ENCODE assay signal across 15 cellular contexts in genomic region chr17:57782642-57783337, GRCh38. TPM values are rescaled to one million over a fixed set of nuclear protein-coding genes. Genes with fewer than 3 reads are reported as not detected.
A peak's percentile ranks its signal among the peaks of the same experiment; 100 is the strongest.
DNase-seq lines count a peak whose midpoint lies in the region; FAIRE-seq and TF ChIP-seq lines count a peak whose summit lies in the region.
"Had no signal": no experiment of that assay in that cellular context is flagged by ENCODE, and none has a peak within 500 bp of the region (broad histone marks: within the 10 kb centered on the region; RNA-seq: fewer than 3 reads in every experiment).

No MANE protein-coding gene starts in this region.

- CTCF ChIA-PET in H1 (lab: Charles Lee; ENCODE audit: partially characterized antibody), result interaction anchor here (0.5 to 5.3 kb wide), 52 partner anchors 9 to 696 kb away, joined by 3 to 69 read pairs (median 6); partner anchors contain the start of gene CCDC182

- H3K14ac ChIP-seq in H1 (ENCODE audit: insufficient read length), result no peak overlapping the region

- no peaks in the 10 kb centered on the region for H3K79me2 ChIP-seq in H1 (ENCODE audit: control insufficient read depth in 1 of 2, insufficient read depth in 2 of 2, low read length in 2 of 2)

- H2BK120ac ChIP-seq in H1 (replicated peaks; ENCODE audit: low read depth, low read length), result no peak overlapping the region

- no peaks in the 10 kb centered on the region for H3K36me3 ChIP-seq in H1 (ENCODE audit: control insufficient read depth in 2 of 4, insufficient read depth in 4 of 4, low read length in 3 of 4)
- H3K36me3 ChIP-seq: vagina had no signal

- H3K27ac ChIP-seq in H1 (ENCODE audit: low read depth, low read length), result no peak overlapping the region
- H3K27ac ChIP-seq: vagina had no signal

- no peak overlapping the region for H4K8ac ChIP-seq in H1 (ENCODE audit: extremely low read depth, insufficient read depth, low read length)

- peaks cover 0 to 13% (median 7%) of the 10 kb centered on the region in 4 experiments; a peak in 6 of 7 replicates for H3K27me3 ChIP-seq in H1 (replicated peaks in 1 of 4; ENCODE audit: control insufficient read depth in 3 of 4, extremely low read depth in 1 of 4, insufficient read depth in 3 of 4, low read length in 3 of 4)
- H3K27me3 ChIP-seq: vagina had no signal

- no peak overlapping the region for H2AK5ac ChIP-seq in H1 (ENCODE audit: low read depth, low read length)

- TF ChIP-seq POLR2A in H1 (IDR thresholded peaks at IDR 0.05; ENCODE audit: control extremely low read depth in 1 of 2, low read depth in 2 of 2, low read length in 2 of 2), result no peak

- H2BK5ac ChIP-seq in H1 (ENCODE audit: low read depth, low read length), result no peak overlapping the region

- H2BK15ac ChIP-seq in H1 (ENCODE audit: low read length), result no peak overlapping the region

- H3K27me3 Mint-ChIP-seq in activated T-helper 1 cell treated with anti-CD3 and anti-CD28 coated beads, Interleukin-12 subunit alpha, Interleukin-12 subunit beta, Interleukin-2, Interleukin-4 antibody, amounts not matched to agents 30 ng/mL and 10 ng/mL and 1 ng/mL, durations not matched to agents 14 hours and 24 hours and 36 hours (ENCODE audit: insufficient read depth), result peaks cover 23% of the 10 kb centered on the region

- TF ChIP-seq EP300 in H1 (IDR thresholded peaks at IDR 0.05; ENCODE audit: borderline replicate concordance in 1 of 2, low read depth in 2 of 2, low read length in 2 of 2), result no peak

- H3K4me3 Mint-ChIP-seq in activated T-helper 1 cell treated with anti-CD3 and anti-CD28 coated beads, Interleukin-12 subunit alpha, Interleukin-12 subunit beta, Interleukin-2, Interleukin-4 antibody, amounts not matched to agents 30 ng/mL and 10 ng/mL and 1 ng/mL, durations not matched to agents 14 hours and 24 hours and 36 hours, result no peak overlapping the region

- no peak overlapping the region for H3K27ac Mint-ChIP-seq in activated T-helper 1 cell treated with anti-CD3 and anti-CD28 coated beads, Interleukin-12 subunit alpha, Interleukin-12 subunit beta, Interleukin-2, Interleukin-4 antibody, amounts not matched to agents 30 ng/mL and 10 ng/mL and 1 ng/mL, durations not matched to agents 14 hours and 24 hours and 36 hours

- no peaks in the 10 kb centered on the region for H3K9me3 Mint-ChIP-seq in activated T-helper 1 cell treated with anti-CD3 and anti-CD28 coated beads, Interleukin-12 subunit alpha, Interleukin-12 subunit beta, Interleukin-2, Interleukin-4 antibody, amounts not matched to agents 30 ng/mL and 10 ng/mL and 1 ng/mL, durations not matched to agents 14 hours and 24 hours and 36 hours

- no peak overlapping the region for H3K56ac ChIP-seq in H1 (replicated peaks; ENCODE audit: insufficient read length, low read depth, low read length)

- H3K9me3 ChIP-seq in H1 (ENCODE audit: insufficient read depth in 2 of 2, low read depth in 1 of 2, low read length in 1 of 2), result no peaks in the 10 kb centered on the region
- H3K9me3 ChIP-seq: vagina had no signal

- H2BK20ac ChIP-seq in H1 (ENCODE audit: low read length), result no peak overlapping the region

- H3K23me2 ChIP-seq in H1 (ENCODE audit: low read depth, low read length), result no peaks in the 10 kb centered on the region

- peaks cover 5 to 12% (median 8%) of the 10 kb centered on the region in 4 experiments; a peak in 6 of 7 replicates for H3K4me1 ChIP-seq in H1 (replicated peaks in 1 of 4; ENCODE audit: control insufficient read depth in 3 of 4, insufficient read depth in 4 of 4, low read length in 3 of 4)

- TF ChIP-seq CTCF in H1 (IDR thresholded peaks at IDR 0.05; ENCODE audit: control extremely low read depth in 1 of 3, insufficient read depth in 1 of 3, low read depth in 1 of 3, low read length in 3 of 3), result no peak

- POLR2A ChIA-PET in H1 (lab: Charles Lee; ENCODE audit: partially characterized antibody), result interaction anchor here (0.6 to 1.1 kb wide), 3 partner anchors 30 to 655 kb away, joined by 3 to 4 read pairs (median 3); no protein-coding TSS in a partner anchor

- H3K18ac ChIP-seq in H1 (ENCODE audit: extremely low read depth, low read length), result no peak overlapping the region

- no peak for FAIRE-seq in H1 (lab: Jason Lieb, UNC)
- FAIRE-seq: A204.1, H54 had no signal

- no peak overlapping the region for H3K9ac ChIP-seq in H1 (replicated peaks in 1 of 4; ENCODE audit: extremely low read depth in 1 of 4, low read depth in 3 of 4, low read length in 3 of 4)

- no peaks in the 10 kb centered on the region for H3K4me1 Mint-ChIP-seq in activated T-helper 1 cell treated with anti-CD3 and anti-CD28 coated beads, Interleukin-12 subunit alpha, Interleukin-12 subunit beta, Interleukin-2, Interleukin-4 antibody, amounts not matched to agents 30 ng/mL and 10 ng/mL and 1 ng/mL, durations not matched to agents 14 hours and 24 hours and 36 hours (ENCODE audit: low read depth)

- peak overlapping the region; percentile 0 to 32; a peak in 3 of 4 replicates for H3K4me2 ChIP-seq in H1 (ENCODE audit: insufficient read depth in 1 of 2, low read depth in 2 of 2, low read length in 2 of 2)

- no peak for TF ChIP-seq RAD21 in H1 (IDR thresholded peaks at IDR 0.05 in 1 of 2, conservative IDR thresholded peaks at IDR 0.05 in 1 of 2; ENCODE audit: low read depth in 2 of 2, low read length in 2 of 2)

- no peak overlapping the region for H2BK12ac ChIP-seq in H1 (ENCODE audit: low read depth, low read length)

- H3K4ac ChIP-seq in H1 (replicated peaks; ENCODE audit: insufficient read length, low read depth, low read length), result no peak overlapping the region

- DNase-seq in NCI-H2171 treated with DMSO at 0.1 percent for 48 hours (lab: John Stamatoyannopoulos, UW) (peak; percentile 25), NCI-H2171 (lab: John Stamatoyannopoulos, UW) (no peak), NCI-H524 (lab: John Stamatoyannopoulos, UW) (peak; percentile 95 to 97), H1 (ENCODE audit: low read depth in 1 of 2, low spot score in 2 of 2) (no peak), skeletal muscle cell (ENCODE audit: low read depth) (peak; percentile 22), SIG-M5 treated with dmso at 0.1 percent for 504 hours (lab: John Stamatoyannopoulos, UW; ENCODE audit: unreplicated experiment) (no peak), kidney glomerular epithelial cell (lab: John Stamatoyannopoulos, UW) (no peak)
- DNase-seq in activated T-helper 1 cell treated with anti-CD3 and anti-CD28 coated beads, Interleukin-12 subunit alpha, Interleukin-12 subunit beta, Interleukin-2, Interleukin-4 antibody, amounts not matched to agents 30 ng/mL and 10 ng/mL and 1 ng/mL, durations not matched to agents 14 hours and 24 hours and 36 hours (ENCODE audit: low spot score), result no peak
- DNase-seq: cerebellar nuclear complex had no signal

- H2AFZ ChIP-seq in H1 (ENCODE audit: low read length), result no peak overlapping the region

- no peak overlapping the region for H4K91ac ChIP-seq in H1 (replicated peaks; ENCODE audit: insufficient read length, low read length)

- H4K5ac ChIP-seq in H1 (ENCODE audit: insufficient read length, low read depth, low read length), result no peak overlapping the region

- 77% methylated on average over 18 of the region's 20 CpGs; no CpG with 5 or more reads in 1 of the 2 experiments for WGBS in H1 (ENCODE audit: extremely low coverage in 1 of 2, insufficient coverage in 1 of 2, insufficient read length in 1 of 2, insufficient replicate concordance in 2 of 2, low coverage in 1 of 2, low lambda C conversion rate in 2 of 2, missing lambda C conversion rate in 1 of 2), 2 experiments

- intact Hi-C loops in activated T-helper 1 cell treated with anti-CD3 and anti-CD28 coated beads, Interleukin-12 subunit alpha, Interleukin-12 subunit beta, Interleukin-2, Interleukin-4 antibody, amounts not matched to agents 30 ng/mL and 10 ng/mL and 1 ng/mL, durations not matched to agents 14 hours and 24 hours and 36 hours (cut with micrococcal nuclease), result loop anchor here (1.0 kb wide), 2 partner anchors 539 to 651 kb away; no protein-coding TSS in a partner anchor

- H3K23ac ChIP-seq in H1 (ENCODE audit: insufficient read length), result no peak overlapping the region

- no peaks in the 10 kb centered on the region for H3K36me3 Mint-ChIP-seq in activated T-helper 1 cell treated with anti-CD3 and anti-CD28 coated beads, Interleukin-12 subunit alpha, Interleukin-12 subunit beta, Interleukin-2, Interleukin-4 antibody, amounts not matched to agents 30 ng/mL and 10 ng/mL and 1 ng/mL, durations not matched to agents 14 hours and 24 hours and 36 hours (ENCODE audit: low read depth)

- no peaks in the 10 kb centered on the region for H4K20me1 ChIP-seq in H1 (replicated peaks in 1 of 2; ENCODE audit: control insufficient read depth in 1 of 2, insufficient read depth in 2 of 2, low read length in 2 of 2)

- H3K79me1 ChIP-seq in H1 (ENCODE audit: low read depth, low read length), result no peaks in the 10 kb centered on the region

- peak overlapping the region in 1 of 4 experiments; percentile 45; a peak in 2 of 8 replicates for H3K4me3 ChIP-seq in H1 (ENCODE audit: extremely low read depth in 1 of 4, insufficient read depth in 2 of 4, low read depth in 3 of 4, low read length in 4 of 4)
- H3K4me3 ChIP-seq in skeletal muscle cell (ENCODE audit: low read depth, low read length), result no peak overlapping the region

TF ChIP-seq in H1, 55 proteins besides CTCF, POLR2A, EP300 and RAD21 (continues in another document):
- TF ChIP-seq CHD1 (IDR thresholded peaks at IDR 0.05; ENCODE audit: low read depth, low read length), result no peak
- TF ChIP-seq CBX8 (IDR thresholded peaks at IDR 0.05; ENCODE audit: borderline replicate concordance, low read depth, low read length), result no peak
- TF ChIP-seq SUZ12 (IDR thresholded peaks at IDR 0.05; ENCODE audit: low read length), result no peak
- no peak for TF ChIP-seq JUND (IDR thresholded peaks at IDR 0.05; ENCODE audit: low read length)
- TF ChIP-seq GTF2F1 (IDR thresholded peaks at IDR 0.05; ENCODE audit: borderline replicate concordance, low read depth, low read length), result no peak
- TF ChIP-seq MAX (IDR thresholded peaks at IDR 0.05), result peak; percentile 51; the same call in 1 of the 2 replicates
- no peak for TF ChIP-seq ASH2L (IDR thresholded peaks at IDR 0.05; ENCODE audit: low read length)

RNA-seq across cellular contexts. Expression of gene CCDC182, which starts 37.7 kb away (rescaled TPM):
- total RNA-seq in H1 (2021; fragmentation: NEBNext Ultra II Directional; extraction: Animal tissue kit (Norgen Biotek cat#: 25700)), result not detected in 2 replicates
- not detected in 2 replicates for polyA plus RNA-seq in H1 (2011; rRNA removed)
- polyA plus RNA-seq in H1 (2011; cell fraction: cytosol; rRNA removed), result not detected
- not detected for polyA plus RNA-seq in H1 (2011; cell fraction: nucleus; rRNA removed)
- polyA plus RNA-seq in H1 (2012, experiment 1 of 2), result not detected in 4 replicates
- not detected for polyA plus RNA-seq in H1 (2012, experiment 2 of 2)
- not detected for polyA plus RNA-seq in H1 (2013, experiment 1 of 2)
- polyA plus RNA-seq in H1 (2013, experiment 2 of 2), result not detected
- polyA minus RNA-seq in H1 (2011; rRNA and poly(A)+ RNA removed), result not detected in 2 replicates
- not detected for polyA minus RNA-seq in H1 (2011; cell fraction: cytosol; rRNA and poly(A)+ RNA removed)
- polyA minus RNA-seq in H1 (2011; cell fraction: nucleus; rRNA and poly(A)+ RNA removed), result not detected
- total RNA-seq in activated T-helper 1 cell treated with anti-CD3 and anti-CD28 coated beads, Interleukin-12 subunit alpha, Interleukin-12 subunit beta, Interleukin-2, Interleukin-4 antibody, amounts not matched to agents 30 ng/mL and 10 ng/mL and 1 ng/mL, durations not matched to agents 14 hours and 24 hours and 36 hours, result not detected in 2 replicates
- total RNA-seq: fibroblast of villous mesenchyme, left lobe of liver, pulmonary artery endothelial cell, vagina had no signal

Comparison
In these comparisons a context has a peak if more than half of its experiments do, and no peak if none do; other contexts are left out.
1. DNase-seq: peak in NCI-H2171 treated with DMSO at 0.1 percent for 48 hours (single experiment), NCI-H524 (2 of 2) and skeletal muscle cell (single experiment); none in NCI-H2171 (single experiment), H1 (0 of 2), activated T-helper 1 cell treated with anti-CD3 and anti-CD28 coated beads, Interleukin-12 subunit alpha, Interleukin-12 subunit beta, Interleukin-2, Interleukin-4 antibody, amounts not matched to agents 30 ng/mL and 10 ng/mL and 1 ng/mL, durations not matched to agents 14 hours and 24 hours and 36 hours (single experiment), SIG-M5 treated with dmso at 0.1 percent for 504 hours (single experiment) and kidney glomerular epithelial cell (single experiment).